ENCODE assay signal across 8 cellular contexts in genomic region chr9:132877447-132877817, GRCh38. TPM values are rescaled to one million over a fixed set of nuclear protein-coding genes. Genes with fewer than 3 reads are reported as not detected.
DNase-seq lines count a peak whose midpoint lies in the region; ATAC-seq, FAIRE-seq and TF ChIP-seq lines count a peak whose summit lies in the region.

No MANE protein-coding gene starts in this region.

- no peak overlapping the region for H3K27ac Mint-ChIP-seq in T-cell

- no peaks in the 10 kb centered on the region for H3K9me3 ChIP-seq in gastrocnemius medialis

- TF ChIP-seq POLR2A in gastrocnemius medialis (IDR thresholded peaks at IDR 0.05), result no peak

- no peaks in the 10 kb centered on the region for H3K36me3 Mint-ChIP-seq in T-cell

- POLR2A ChIA-PET in T-cell (lab: Charles Lee), result no interaction called here

- peaks cover 0 to 6% (median 5%) of the 10 kb centered on the region in 3 donors for H3K27me3 ChIP-seq in gastrocnemius medialis

- peak overlapping the region; percentile 77 to 93 for H3K4me3 ChIP-seq in foreskin fibroblast (ENCODE audit: low read depth in 1 of 2, low read length in 2 of 2)
- peak overlapping the region; percentile 76 to 100 (median 89) for H3K4me3 ChIP-seq in gastrocnemius medialis

- no peak for DNase-seq in T-cell
- DNase-seq in foreskin fibroblast, result no peak
- DNase-seq in gastrocnemius medialis, result no peak
- DNase-seq in NCI-H2081 treated with DMSO at 0.1 percent for 48 hours (lab: John Stamatoyannopoulos, UW), result no peak
- DNase-seq in NCI-H1436 (lab: John Stamatoyannopoulos, UW), result no peak
- no peak for DNase-seq in RCC 7860 (ENCODE audit: low spot score)
- DNase-seq in superior temporal gyrus (ENCODE audit: extremely low spot score), result no peak

- ATAC-seq in GM18907 (IDR thresholded peaks at IDR 0.05; ENCODE audit: unreplicated experiment) (peak; percentile 7), T-cell (replicated peaks in 1 of 4) (no peak), gastrocnemius medialis (no peak)

- CTCF ChIA-PET in T-cell (lab: Charles Lee), result interaction anchor here in 1 of 2 donors (1.4 kb wide), 1 partner anchor 25 kb away, joined by 3 read pairs; no protein-coding TSS in a partner anchor

- H3K27ac ChIP-seq in gastrocnemius medialis, result no peak overlapping the region

- H3K4me1 ChIP-seq in gastrocnemius medialis, result peaks cover 0 to 10% of the 10 kb centered on the region in 2 donors

- H3K27me3 Mint-ChIP-seq in T-cell, result no peaks in the 10 kb centered on the region

- H3K36me3 ChIP-seq in gastrocnemius medialis, result no peaks in the 10 kb centered on the region

- H3K4me3 Mint-ChIP-seq in T-cell, result peak overlapping the region; percentile 69 to 80 (median 73)

- TF ChIP-seq CTCF in foreskin fibroblast (IDR thresholded peaks at IDR 0.05; ENCODE audit: low read depth, low read length) (no peak), gastrocnemius medialis (IDR thresholded peaks at IDR 0.05 in 4 of 5, conservative IDR thresholded peaks at IDR 0.05 in 1 of 5) (no peak)

- FAIRE-seq in RCC 7860 (lab: Jason Lieb, UNC), result no peak

- intact Hi-C loops in gastrocnemius medialis (cut with DNase I; ENCODE audit: low total_unique reads), result no loop called here

- peaks cover 11 to 22% (median 14%) of the 10 kb centered on the region in 3 donors for H3K4me1 Mint-ChIP-seq in T-cell

- in situ Hi-C loops in gastrocnemius medialis (cut with MboI; ENCODE audit: low sequenced_read_pairs in 4 of 4), result no loop called here

- H3K9me3 Mint-ChIP-seq in T-cell, result no peaks in the 10 kb centered on the region

RNA-seq across cellular contexts. Expression of gene AK8, which starts 0.7 kb away (rescaled TPM):
- not detected for total RNA-seq in T-cell
- total RNA-seq in gastrocnemius medialis, result not detected

RNA-seq across cellular contexts. Expression of gene SPACA9, which starts 1.3 kb away (rescaled TPM):
- total RNA-seq in T-cell (1 to 10 TPM; 1.2 to 2.5 (median 2.0) TPM), gastrocnemius medialis (1 to 10 TPM in 2 of 4 donors, under 1 TPM in 2; 0.24 to 2.5 (median 1.0) TPM)
